ENCODE assay signal across 9 cellular contexts in genomic region chr17:21348081-21348925, GRCh38. TPM values are rescaled to one million over a fixed set of nuclear protein-coding genes. Genes with fewer than 3 reads are reported as not detected.
A peak's percentile ranks its signal among the peaks of the same experiment; 100 is the strongest.
DNase-seq lines count a peak whose midpoint lies in the region; ATAC-seq, FAIRE-seq and TF ChIP-seq lines count a peak whose summit lies in the region.
"Not testable (repeated sequence)": the region's sequence is repeated elsewhere in the genome, so short reads cannot be mapped to it uniquely, and the experiment has no call there.
"Had no signal": no experiment of that assay in that cellular context is flagged by ENCODE, and none has a peak within 500 bp of the region (broad histone marks: within the 10 kb centered on the region; RNA-seq: fewer than 3 reads in every experiment).

No MANE protein-coding gene starts in this region.

- 36% methylated on average over 9 of the region's 14 CpGs for WGBS in GM12878 (ENCODE audit: insufficient coverage, insufficient replicate concordance, low lambda C conversion rate, missing lambda C conversion rate)

- H4K20me1 ChIP-seq in BLaER1; GM12878 (ENCODE audit: control insufficient read depth, insufficient read depth): not testable (repeated sequence)

- not testable (repeated sequence) for H2AFZ ChIP-seq in GM12878 (ENCODE audit: control insufficient read depth, low read depth, low read length)

- SMC1A ChIA-PET in GM12878 (lab: Charles Lee; ENCODE audit: uncharacterized antibody, unreplicated experiment): not testable (repeated sequence)

- not testable (repeated sequence) for H3K4me3 ChIP-seq in BLaER1; GM12878; naive thymus-derived CD4-positive, alpha-beta T cell (ENCODE audit: low read length)

- H3K4me2 ChIP-seq in BLaER1: peak overlapping the region; percentile 50
- H3K4me2 ChIP-seq in GM12878 (ENCODE audit: control insufficient read depth, insufficient read depth): not testable (repeated sequence)

- TF ChIP-seq POLR2A in GM12878 (IDR thresholded peaks at IDR 0.05; ENCODE audit: low read depth, low read length): not testable (repeated sequence)

- DNase-seq in RPMI8226: peak; percentile 91
- not testable (repeated sequence) for DNase-seq in GM12878 (ENCODE audit: low read depth, low spot score); naive thymus-derived CD4-positive, alpha-beta T cell

- not testable (repeated sequence) for TF ChIP-seq CTCF in GM12878 (IDR thresholded peaks at IDR 0.05 in 2 of 3, conservative IDR thresholded peaks at IDR 0.05 in 1 of 3; ENCODE audit: control insufficient read depth in 2 of 3, extremely low read depth in 1 of 3, insufficient read depth in 1 of 3, low read depth in 3 of 3, low read length in 3 of 3)

- H3K27ac ChIP-seq in BLaER1: peak overlapping the region; percentile 65; the same call in 1 of the 2 replicates
- H3K27ac ChIP-seq in GM12878 (ENCODE audit: control insufficient read depth, insufficient read depth); naive thymus-derived CD4-positive, alpha-beta T cell (ENCODE audit: low read depth, low read length): not testable (repeated sequence)

- not testable (repeated sequence) for H3K9ac ChIP-seq in BLaER1; GM12878 (ENCODE audit: control insufficient read depth, insufficient read depth, low read length)

- not testable (repeated sequence) for H3K4me1 Mint-ChIP-seq in naive thymus-derived CD4-positive, alpha-beta T cell

- not testable (repeated sequence) for H3K27ac Mint-ChIP-seq in naive thymus-derived CD4-positive, alpha-beta T cell

- in situ Hi-C loops in GM12878 (cut with MboI): not testable (repeated sequence)

- CTCF ChIA-PET in GM12878 (lab: Yijun Ruan, JAX); naive thymus-derived CD4-positive, alpha-beta T cell (lab: Charles Lee): not testable (repeated sequence)

- BruUV-seq in GM12878 (replicated peaks; lab: Mats Ljungman, UMichigan): not testable (repeated sequence)

- TF ChIP-seq EP300 in GM12878 (IDR thresholded peaks at IDR 0.05; ENCODE audit: borderline replicate concordance in 1 of 2, control insufficient read depth in 1 of 2, low read depth in 2 of 2, low read length in 2 of 2): not testable (repeated sequence)

- not testable (repeated sequence) for FAIRE-seq in GM12878 (lab: Jason Lieb, UNC)

- POLR2A ChIA-PET in GM12878 (lab: Charles Lee); naive thymus-derived CD4-positive, alpha-beta T cell (lab: Charles Lee): not testable (repeated sequence)

- RAD21 ChIA-PET in GM12878 (lab: Charles Lee; ENCODE audit: unreplicated experiment): not testable (repeated sequence)

- not testable (repeated sequence) for H3K27me3 Mint-ChIP-seq in naive thymus-derived CD4-positive, alpha-beta T cell

- not testable (repeated sequence) for H3K4me3 Mint-ChIP-seq in naive thymus-derived CD4-positive, alpha-beta T cell

- ATAC-seq in GM18868 (IDR thresholded peaks at IDR 0.05; ENCODE audit: unreplicated experiment): peak; percentile 86
- ATAC-seq in GM21447 (IDR thresholded peaks at IDR 0.05; ENCODE audit: unreplicated experiment): peak; percentile 70
- ATAC-seq in HG02943 (IDR thresholded peaks at IDR 0.05; ENCODE audit: low read depth, unreplicated experiment): peak; percentile 52
- peak; percentile 40 for ATAC-seq in HG03469 (IDR thresholded peaks at IDR 0.05; ENCODE audit: unreplicated experiment)
- ATAC-seq in GM12878: peak; percentile 74
- ATAC-seq in naive thymus-derived CD4-positive, alpha-beta T cell: peak; percentile 57

- not testable (repeated sequence) for H3K36me3 Mint-ChIP-seq in naive thymus-derived CD4-positive, alpha-beta T cell

- H3K79me2 ChIP-seq in GM12878 (ENCODE audit: control insufficient read depth, insufficient read depth, low read length): not testable (repeated sequence)

- not testable (repeated sequence) for H3K9me3 ChIP-seq in BLaER1; GM12878 (replicated peaks; ENCODE audit: control insufficient read depth, insufficient read depth, low read length); naive thymus-derived CD4-positive, alpha-beta T cell (ENCODE audit: control insufficient read depth in 2 of 3, low read length in 3 of 3)

- H3K4me1 ChIP-seq in BLaER1: peaks cover 80% of the 10 kb centered on the region
- H3K4me1 ChIP-seq in GM12878 (ENCODE audit: control insufficient read depth, insufficient read depth, low read length); naive thymus-derived CD4-positive, alpha-beta T cell (ENCODE audit: control insufficient read depth in 2 of 2, insufficient read depth in 2 of 2, low read length in 2 of 2): not testable (repeated sequence)

- TF ChIP-seq RAD21 in GM12878 (IDR thresholded peaks at IDR 0.05; ENCODE audit: insufficient read depth, low read depth, low read length): not testable (repeated sequence)

- H3K36me3 ChIP-seq in BLaER1; GM12878 (ENCODE audit: control insufficient read depth in 2 of 2, insufficient read depth in 2 of 2, low read length in 1 of 2); naive thymus-derived CD4-positive, alpha-beta T cell (ENCODE audit: control insufficient read depth in 2 of 3, insufficient read depth in 3 of 3, low read length in 3 of 3): not testable (repeated sequence)

- H3K27me3 ChIP-seq in BLaER1; GM12878 (replicated peaks in 1 of 2; ENCODE audit: control insufficient read depth in 2 of 2, insufficient read depth in 2 of 2, low read length in 1 of 2); naive thymus-derived CD4-positive, alpha-beta T cell (ENCODE audit: control insufficient read depth in 2 of 2, insufficient read depth in 2 of 2, low read length in 2 of 2): not testable (repeated sequence)

- not testable (repeated sequence) for H3K9me3 Mint-ChIP-seq in naive thymus-derived CD4-positive, alpha-beta T cell

- intact Hi-C loops in GM12878 (cut with micrococcal nuclease; ENCODE audit: unreplicated experiment); naive thymus-derived CD4-positive, alpha-beta T cell (cut with micrococcal nuclease): not testable (repeated sequence)

RNA-seq across cellular contexts. Expression of gene KCNJ12, which starts 27.9 kb away (rescaled TPM):
- not detected in 2 replicates for total RNA-seq in GM12878 (2013; cell fraction: nucleolus; rRNA removed)
- total RNA-seq in GM12878 (2014; rRNA removed) (0.11 and 0.17 TPM in 2 replicates), GM12878 (2014; rRNA removed; fragmentation: Illumina TruSeq; extraction: Trizol) (0.05 and 0.09 TPM in 2 replicates), GM12878 (2021) (0.21 and 0.32 TPM in 2 replicates)
- not detected for polyA plus RNA-seq in GM12878 (2011; ENCODE audit: low read depth)
- polyA plus RNA-seq in GM12878 (2011; rRNA removed) (0.05 TPM in 1 of 2 replicates, not detected in the other), GM12878 (2014; fragmentation: Illumina TruSeq; extraction: Trizol) (0.03 and 0.04 TPM in 2 replicates), GM12878 (2014; fragmentation: Nextera tagmentation; extraction: Ambion mirVana) (not detected), GM12878 (2014; rRNA removed) (0.13 and 0.15 TPM in 2 replicates), GM12878 (2016; fragmentation: Nextera tagmentation; extraction: Ambion mirVana) (under 1 TPM in 1 of 2 experiments, not detected in 1; 0.07 TPM)
- 0.06 and 0.08 TPM in 2 replicates for polyA plus RNA-seq in GM12878 (2011; cell fraction: cytosol; rRNA removed)
- 0.12 and 0.15 TPM in 2 replicates for polyA plus RNA-seq in GM12878 (2011; cell fraction: nucleus; rRNA removed)
- polyA plus RNA-seq in GM12878 (2012): 0.06 TPM in 1 of 2 replicates, not detected in the other
- polyA minus RNA-seq in GM12878 (2011; rRNA and poly(A)+ RNA removed): 0.31 TPM in 1 of 2 replicates, not detected in the other
- polyA minus RNA-seq in GM12878 (2011; cell fraction: cytosol; rRNA and poly(A)+ RNA removed): 0.21 and 0.27 TPM in 2 replicates
- polyA minus RNA-seq in GM12878 (2011; cell fraction: nucleus; rRNA and poly(A)+ RNA removed): 0.19 TPM in 1 of 2 replicates, not detected in the other
- total RNA-seq in naive thymus-derived CD4-positive, alpha-beta T cell: under 1 TPM in 2 of 5 experiments, not detected in 3; 0.19 to 0.24 TPM
- polyA plus RNA-seq in naive thymus-derived CD4-positive, alpha-beta T cell: not detected
- total RNA-seq: CD4-positive, alpha-beta memory T cell had no signal
- polyA plus RNA-seq: CD4-positive, alpha-beta memory T cell had no signal
